26 cellular contexts compared by ENCODE assay signal in genomic region chr1:78728359-78728758, GRCh38.
"Had no signal": no experiment of that assay in that cellular context is flagged by ENCODE, and none has a peak within 500 bp of the region (broad histone marks: within the 10 kb centered on the region; RNA-seq: fewer than 3 reads in every experiment).

No MANE protein-coding gene starts in this region.

- DNase-seq: kidney glomerular epithelial cell; left cardiac atrium; lower lobe of right lung; mammary epithelial cell; mesenchymal stem cell; naive thymus-derived CD8-positive, alpha-beta T cell; nucleus accumbens; psoas muscle; right lobe of liver; stimulated activated CD4-positive, alpha-beta T cell treated with anti-CD3 and anti-CD28 coated beads, Interleukin-1b, Interleukin-23, amount 100 ng/mL, for 48 hours; stimulated activated CD4-positive, alpha-beta T cell treated with anti-CD3 and anti-CD28 coated beads, Interleukin-2, amount 100 ng/mL, for 48 hours; stimulated activated CD4-positive, alpha-beta T cell treated with anti-CD3 and anti-CD28 coated beads, Interleukin-4, amount 100 ng/mL, for 4 hours; stimulated activated CD8-positive, alpha-beta memory T cell treated with anti-CD3 and anti-CD28 coated beads, Interleukin-4, amount 100 ng/mL, for 48 hours; stimulated activated naive CD4-positive, alpha-beta T cell treated with Interleukin-2 at 50 U/mL for 16 hours; stimulated activated naive CD8-positive, alpha-beta T cell treated with anti-CD3 and anti-CD28 coated beads, Interleukin-15, amount 100 ng/mL, for 72 hours; substantia nigra; uterus had no signal

- H3K4me3 Mint-ChIP-seq: naive thymus-derived CD8-positive, alpha-beta T cell; nephron; neural crest cell; stimulated activated memory B cell treated with anti-CD40 and anti-IgM and Interleukin-4, amounts not matched to agents 10 μg/mL and 1 μg/mL and 100 μg/mL, for 72 hours; stimulated activated naive CD8-positive, alpha-beta T cell treated with anti-CD3 and anti-CD28 coated beads, Interleukin-15, amount 100 ng/mL, for 72 hours; type B pancreatic cell had no signal

- H3K4me2 ChIP-seq: smooth muscle cell had no signal

- H3K27me3 Mint-ChIP-seq: stimulated activated memory B cell treated with anti-CD40 and anti-IgM and Interleukin-4, amounts not matched to agents 10 μg/mL and 1 μg/mL and 100 μg/mL, for 72 hours had no signal

- H3K9me3 Mint-ChIP-seq: nephron; stimulated activated memory B cell treated with anti-CD40 and anti-IgM and Interleukin-4, amounts not matched to agents 10 μg/mL and 1 μg/mL and 100 μg/mL, for 72 hours; stimulated activated naive CD8-positive, alpha-beta T cell treated with anti-CD3 and anti-CD28 coated beads, Interleukin-15, amount 100 ng/mL, for 72 hours; type B pancreatic cell had no signal

- H3K9me3 ChIP-seq: lower lobe of right lung, pancreas, psoas muscle, right atrium auricular region, right lobe of liver, tibial nerve, uterus had no signal

- H3K4me3 ChIP-seq: lower lobe of right lung, pancreas, psoas muscle, right atrium auricular region, right lobe of liver, smooth muscle cell, tibial nerve, uterus had no signal

- H3K27me3 ChIP-seq: pancreas, right atrium auricular region, right lobe of liver, tibial nerve, uterus had no signal

- H3K36me3 ChIP-seq: lower lobe of right lung, pancreas, right atrium auricular region, right lobe of liver, tibial nerve, uterus had no signal

- ATAC-seq: left cardiac atrium; left lobe of liver; lower lobe of right lung; naive thymus-derived CD8-positive, alpha-beta T cell; pancreas; psoas muscle; right lobe of liver; stimulated activated memory B cell treated with anti-CD40 and anti-IgM and Interleukin-4, amounts not matched to agents 10 μg/mL and 1 μg/mL and 100 μg/mL, for 72 hours; stimulated activated naive CD8-positive, alpha-beta T cell treated with anti-CD3 and anti-CD28 coated beads, Interleukin-15, amount 100 ng/mL, for 72 hours had no signal

- H3K4me1 ChIP-seq: lower lobe of right lung, pancreas, psoas muscle, right atrium auricular region, right lobe of liver, tibial nerve, uterus had no signal

- H3K4me1 Mint-ChIP-seq: naive thymus-derived CD8-positive, alpha-beta T cell; nephron; neural crest cell; stimulated activated memory B cell treated with anti-CD40 and anti-IgM and Interleukin-4, amounts not matched to agents 10 μg/mL and 1 μg/mL and 100 μg/mL, for 72 hours; stimulated activated naive CD8-positive, alpha-beta T cell treated with anti-CD3 and anti-CD28 coated beads, Interleukin-15, amount 100 ng/mL, for 72 hours had no signal

- H3K36me3 Mint-ChIP-seq: naive thymus-derived CD8-positive, alpha-beta T cell; stimulated activated memory B cell treated with anti-CD40 and anti-IgM and Interleukin-4, amounts not matched to agents 10 μg/mL and 1 μg/mL and 100 μg/mL, for 72 hours; type B pancreatic cell had no signal

- H3K27ac ChIP-seq: lower lobe of right lung, pancreas, psoas muscle, right atrium auricular region, right lobe of liver, tibial nerve, uterus had no signal

- H3K27ac Mint-ChIP-seq: naive thymus-derived CD8-positive, alpha-beta T cell; nephron; stimulated activated memory B cell treated with anti-CD40 and anti-IgM and Interleukin-4, amounts not matched to agents 10 μg/mL and 1 μg/mL and 100 μg/mL, for 72 hours; stimulated activated naive CD8-positive, alpha-beta T cell treated with anti-CD3 and anti-CD28 coated beads, Interleukin-15, amount 100 ng/mL, for 72 hours; type B pancreatic cell had no signal
